14 cellular contexts compared by ENCODE assay signal in the genomic region with DNA sequence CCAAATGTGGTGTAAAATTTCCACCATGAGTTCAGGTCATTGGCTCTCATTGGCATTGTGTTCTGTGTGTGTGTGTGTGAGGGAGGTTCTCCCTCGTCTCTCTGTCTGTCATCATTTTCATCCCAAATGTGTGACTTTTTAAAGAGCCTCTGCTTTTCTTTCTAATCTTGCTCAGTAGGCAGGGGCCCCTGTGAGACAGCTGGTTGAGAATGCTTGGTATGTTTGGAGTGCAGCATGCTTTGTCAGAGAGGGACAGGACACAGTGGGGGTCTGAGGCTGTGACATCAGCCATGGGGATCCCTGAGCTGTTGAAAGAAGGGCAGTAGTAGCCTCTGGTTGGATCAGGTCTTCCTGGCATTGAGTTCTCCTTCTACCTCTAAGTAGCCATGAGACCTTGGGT. TPM values are rescaled to one million over a fixed set of nuclear protein-coding genes. Genes with fewer than 3 reads are reported as not detected.
A peak's percentile ranks its signal among the peaks of the same experiment; 100 is the strongest.
DNase-seq lines count a peak whose midpoint lies in the region; ATAC-seq and TF ChIP-seq lines count a peak whose summit lies in the region.
"Had no signal": no experiment of that assay in that cellular context is flagged by ENCODE, and none has a peak within 500 bp of the region (broad histone marks: within the 10 kb centered on the region; RNA-seq: fewer than 3 reads in every experiment).

No MANE protein-coding gene starts in this region.

- H3K4me2 ChIP-seq in H9 (ENCODE audit: insufficient read depth, insufficient read length, low read length) (no peak overlapping the region), skeletal muscle satellite cell (ENCODE audit: low read length) (peak overlapping the region; percentile 54)

- H4K5ac ChIP-seq in H9 (ENCODE audit: insufficient read length, low read depth, low read length) = no peak overlapping the region

- H3K27ac ChIP-seq in H9 (ENCODE audit: insufficient read length, low read depth, low read length) = no peak overlapping the region

- H3K27me3 ChIP-seq in H9 (ENCODE audit: insufficient read depth, low read length) (no peaks in the 10 kb centered on the region), skeletal muscle satellite cell (ENCODE audit: control insufficient read depth, insufficient read depth, low read length) (no peaks in the 10 kb centered on the region)

- no peak overlapping the region for H4K91ac ChIP-seq in H9 (ENCODE audit: insufficient read length, low read depth, low read length)

- H3K9me3 Mint-ChIP-seq in H9 (no peaks in the 10 kb centered on the region), glutamatergic neuron (ENCODE audit: unreplicated experiment) (peaks cover 2% of the 10 kb centered on the region)
- H3K9me3 Mint-ChIP-seq: stimulated activated effector memory CD8-positive, alpha-beta T cell treated with anti-CD3 and anti-CD28 coated beads, Interleukin-12 subunit alpha, Interleukin-12 subunit beta, amount 100 ng/mL, for 72 hours had no signal

- H2BK120ac ChIP-seq in H9 (ENCODE audit: low read depth, low read length, poor library complexity, severe bottlenecking) = no peak overlapping the region

- no peak overlapping the region for H3K18ac ChIP-seq in H9 (ENCODE audit: insufficient read length, low read depth, low read length)

- no peaks in the 10 kb centered on the region for H3K79me1 ChIP-seq in H9 (ENCODE audit: insufficient read depth, low read depth, low read length, poor library complexity, severe bottlenecking)

- no peak overlapping the region for H2BK15ac ChIP-seq in H9 (ENCODE audit: low read depth, low read length)

- no peak for ATAC-seq in GM19035 (IDR thresholded peaks at IDR 0.05; ENCODE audit: unreplicated experiment)
- ATAC-seq: left lobe of liver; stimulated activated effector memory CD8-positive, alpha-beta T cell treated with anti-CD3 and anti-CD28 coated beads, Interleukin-12 subunit alpha, Interleukin-12 subunit beta, amount 100 ng/mL, for 72 hours had no signal

- no peaks in the 10 kb centered on the region for H3K9me3 ChIP-seq in H9 (ENCODE audit: control insufficient read depth, low read depth, low read length)
- H3K9me3 ChIP-seq in skeletal muscle satellite cell (replicated peaks; ENCODE audit: low read length) = no peaks in the 10 kb centered on the region

- no peak overlapping the region for H3K4me3 ChIP-seq in skeletal muscle satellite cell (ENCODE audit: low read length)

- no peaks in the 10 kb centered on the region for H3K36me3 ChIP-seq in skeletal muscle satellite cell (ENCODE audit: insufficient read depth, low read length)

- WGBS in H9 (ENCODE audit: extremely low coverage, insufficient read length, low lambda C conversion rate) = no CpG with 5 or more reads among the region's 1 CpG

- H3K36me3 Mint-ChIP-seq in H9 (ENCODE audit: insufficient read depth in 1 of 3, low read depth in 3 of 3) = peaks cover 0 to 4% (median 2%) of the 10 kb centered on the region in 3 experiments; a peak in 1 of 7 replicates
- H3K36me3 Mint-ChIP-seq in glutamatergic neuron (ENCODE audit: unreplicated experiment) = no peaks in the 10 kb centered on the region
- H3K36me3 Mint-ChIP-seq: stimulated activated effector memory CD8-positive, alpha-beta T cell treated with anti-CD3 and anti-CD28 coated beads, Interleukin-12 subunit alpha, Interleukin-12 subunit beta, amount 100 ng/mL, for 72 hours had no signal

- H3K9ac ChIP-seq in H9 (ENCODE audit: extremely low read depth, insufficient read length, low read length) (no peak overlapping the region), skeletal muscle satellite cell (ENCODE audit: low read depth, low read length) (peak overlapping the region; percentile 53)

- H3K4me1 ChIP-seq in H9 (ENCODE audit: insufficient read depth, low read length) (peaks cover 2% of the 10 kb centered on the region; the same call in 1 of the 2 replicates), skeletal muscle satellite cell (ENCODE audit: control insufficient read depth, insufficient read depth, low read length) (peaks cover 51% of the 10 kb centered on the region)

- no peaks in the 10 kb centered on the region for H3K23me2 ChIP-seq in H9 (ENCODE audit: insufficient read length, low read depth, low read length, poor library complexity, severe bottlenecking)

- H4K20me1 ChIP-seq in H9 (ENCODE audit: control insufficient read depth, insufficient read depth, insufficient read length) = no peaks in the 10 kb centered on the region

- H3K56ac ChIP-seq in H9 (ENCODE audit: insufficient read length, low read depth, low read length) = no peak overlapping the region

- no peak overlapping the region for H2AK5ac ChIP-seq in H9 (ENCODE audit: insufficient read length, low read length)

- no peak overlapping the region for H2AFZ ChIP-seq in H9 (ENCODE audit: low read length)

- H2BK12ac ChIP-seq in H9 (ENCODE audit: insufficient read length, low read depth, low read length) = no peak overlapping the region

- H4K8ac ChIP-seq in H9 (replicated peaks; ENCODE audit: insufficient read length, low read depth, low read length) = no peak overlapping the region

- H3K4me1 Mint-ChIP-seq in H9 (peaks cover 25 to 40% of the 10 kb centered on the region in 2 experiments), glutamatergic neuron (ENCODE audit: low read depth, unreplicated experiment) (peaks cover 7% of the 10 kb centered on the region)

- DNase-seq in H9 (peak; percentile 86), T1000 (lab: John Stamatoyannopoulos, UW) (peak; percentile 15), hepatic stellate cell (ENCODE audit: low spot score) (peak; percentile 73), NCI-H1930 (lab: John Stamatoyannopoulos, UW) (no peak), glutamatergic neuron (no peak), NCI-H1048 (lab: John Stamatoyannopoulos, UW) (no peak)
- DNase-seq: activated CD4-positive, CD25-positive, alpha-beta regulatory T cell treated with anti-CD3 and anti-CD28 coated beads, Interleukin-2, amount 50 U/mL, for 72 hours; Calu3; NCI-H1105 treated with DMSO at 0.1 percent for 48 hours; NCI-H526 treated with DMSO at 0.1 percent for 48 hours had no signal

- no peak overlapping the region for H2BK5ac ChIP-seq in H9 (ENCODE audit: insufficient read length, low read length)

- peak overlapping the region; percentile 60 to 98 (median 72) for H3K27ac Mint-ChIP-seq in H9
- H3K27ac Mint-ChIP-seq in glutamatergic neuron (ENCODE audit: unreplicated experiment) = no peak overlapping the region
- H3K27ac Mint-ChIP-seq: stimulated activated effector memory CD8-positive, alpha-beta T cell treated with anti-CD3 and anti-CD28 coated beads, Interleukin-12 subunit alpha, Interleukin-12 subunit beta, amount 100 ng/mL, for 72 hours had no signal

- no peak overlapping the region for H3K4ac ChIP-seq in H9 (ENCODE audit: low read depth, low read length)

- H3K14ac ChIP-seq in H9 (ENCODE audit: insufficient read depth, low read length) = no peak overlapping the region

- H3K4me3 Mint-ChIP-seq in H9 = peak overlapping the region in 1 of 2 experiments; percentile 28; a peak in 2 of 5 replicates
- H3K4me3 Mint-ChIP-seq in glutamatergic neuron (ENCODE audit: unreplicated experiment) = no peak overlapping the region
- H3K4me3 Mint-ChIP-seq: stimulated activated effector memory CD8-positive, alpha-beta T cell treated with anti-CD3 and anti-CD28 coated beads, Interleukin-12 subunit alpha, Interleukin-12 subunit beta, amount 100 ng/mL, for 72 hours had no signal

- H3K27me3 Mint-ChIP-seq in H9 (ENCODE audit: low read depth) (no peaks in the 10 kb centered on the region; the same call in 1 of the 2 replicates), glutamatergic neuron (ENCODE audit: unreplicated experiment) (no peaks in the 10 kb centered on the region)

- no peak overlapping the region for H3K23ac ChIP-seq in H9 (ENCODE audit: insufficient read length, low read depth, low read length)

- H3T11ph ChIP-seq in H9 (ENCODE audit: low read length) = no peak overlapping the region

- no peak overlapping the region for H2BK20ac ChIP-seq in H9 (ENCODE audit: low read depth, low read length, poor library complexity, severe bottlenecking)

- TF ChIP-seq CTCF in H9 (conservative IDR thresholded peaks at IDR 0.05) = no peak
- no peak for TF ChIP-seq CTCF in glutamatergic neuron (IDR thresholded peaks at IDR 0.05; ENCODE audit: partially characterized antibody, unreplicated experiment)

- no peaks in the 10 kb centered on the region for H3K79me2 ChIP-seq in H9 (ENCODE audit: insufficient read depth, low read length)

RNA-seq across cellular contexts. Expression of gene PTPRM, which starts 10.6 kb away (rescaled TPM):
- total RNA-seq in H9 (2021) = 3.9 and 6.2 TPM in 2 replicates
- 43.2 and 49.2 TPM in 2 replicates for total RNA-seq in skeletal muscle satellite cell (2012; rRNA removed)
- 23.9 TPM for total RNA-seq in glutamatergic neuron (ENCODE audit: unreplicated experiment)

Comparison
In these comparisons a context has a peak if more than half of its experiments do, and no peak if none do; other contexts are left out.
1. DNase-seq: peak in H9 (single experiment), T1000 (single experiment) and hepatic stellate cell (single experiment); none in NCI-H1930 (0 of 2), glutamatergic neuron (single experiment) and NCI-H1048 (single experiment).